Comparison of ENCODE assay signal across 14 cellular contexts in the genomic region with DNA sequence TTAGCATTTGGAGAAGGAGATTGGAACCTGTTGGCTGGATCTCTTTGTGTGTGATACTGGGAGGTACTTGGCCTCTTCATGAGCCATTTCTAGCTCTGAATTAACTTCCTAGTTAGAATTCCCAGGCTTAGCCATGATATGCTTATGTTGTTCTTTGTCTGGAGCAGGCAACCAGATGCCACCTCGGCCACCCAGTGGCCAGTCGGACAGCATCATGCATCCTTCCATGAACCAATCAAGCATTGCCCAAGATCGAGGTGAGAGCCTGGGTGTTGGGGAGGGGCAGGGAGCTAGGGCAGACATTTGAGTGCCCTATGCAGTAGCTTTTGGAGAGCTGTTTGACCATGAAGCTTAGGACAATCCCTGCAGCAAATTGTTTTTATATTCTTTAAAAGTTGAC. TPM values are rescaled to one million over a fixed set of nuclear protein-coding genes. Genes with fewer than 3 reads are reported as not detected.
DNase-seq lines count a peak whose midpoint lies in the region; ATAC-seq and TF ChIP-seq lines count a peak whose summit lies in the region.
"Had no signal": no experiment of that assay in that cellular context is flagged by ENCODE, and none has a peak within 500 bp of the region (broad histone marks: within the 10 kb centered on the region; RNA-seq: fewer than 3 reads in every experiment).

No MANE protein-coding gene starts in this region.

- H3K9ac ChIP-seq in Loucy (ENCODE audit: low read depth, low read length, poor library complexity, severe bottlenecking) (no peak overlapping the region), colonic mucosa (ENCODE audit: low read depth in 2 of 2, low read length in 2 of 2) (no peak overlapping the region)

- H3K36me3 ChIP-seq in Loucy (ENCODE audit: insufficient read depth, low read length) (peaks cover 92% of the 10 kb centered on the region), colonic mucosa (peaks cover 20% of the 10 kb centered on the region)

- DNase-seq in DMS53 (lab: John Stamatoyannopoulos, UW), result peak; percentile 35
- DNase-seq in DMS53 treated with DMSO at 0.1 percent for 48 hours (lab: John Stamatoyannopoulos, UW; ENCODE audit: unreplicated experiment), result no peak
- DNase-seq in dermis blood vessel endothelial cell, result peak; percentile 35
- no peak for DNase-seq in natural killer cell treated with Interleukin-12 subunit alpha and Interleukin-12 subunit beta and Interleukin-15 and Interleukin-18, amount 100 ng/mL, for 72 hours (ENCODE audit: low spot score)
- DNase-seq in COLO829 (ENCODE audit: low spot score), result no peak
- no peak for DNase-seq in colonic mucosa
- DNase-seq: 8988T; activated CD8-positive, alpha-beta memory T cell treated with anti-CD3 and anti-CD28 coated beads, Interleukin-2, amount 10 ng/mL, durations not matched to agents 7 days and 5 days; GDM1; NCI-H774; T-helper 2 cell had no signal

- no peaks in the 10 kb centered on the region for H3K27me3 ChIP-seq in Loucy (ENCODE audit: insufficient read depth, low read length, poor library complexity, severe bottlenecking)
- no peaks in the 10 kb centered on the region for H3K27me3 ChIP-seq in colonic mucosa

- peaks cover 56% of the 10 kb centered on the region for H4K20me1 ChIP-seq in Loucy (ENCODE audit: insufficient read depth, low read length, poor library complexity, severe bottlenecking)

- intact Hi-C loops in colonic mucosa (cut with DNase I), result no loop called here

- H3K36me3 Mint-ChIP-seq in natural killer cell treated with Interleukin-12 subunit alpha and Interleukin-12 subunit beta and Interleukin-15 and Interleukin-18, amount 100 ng/mL, for 72 hours, result peaks cover 17% of the 10 kb centered on the region

- H3K27ac Mint-ChIP-seq in natural killer cell treated with Interleukin-12 subunit alpha and Interleukin-12 subunit beta and Interleukin-15 and Interleukin-18, amount 100 ng/mL, for 72 hours, result peak overlapping the region; percentile 39 to 40
- H3K27ac Mint-ChIP-seq: activated CD8-positive, alpha-beta memory T cell treated with anti-CD3 and anti-CD28 coated beads, Interleukin-2, amount 10 ng/mL, durations not matched to agents 7 days and 5 days had no signal

- no peaks in the 10 kb centered on the region for H3K9me3 Mint-ChIP-seq in natural killer cell treated with Interleukin-12 subunit alpha and Interleukin-12 subunit beta and Interleukin-15 and Interleukin-18, amount 100 ng/mL, for 72 hours

- H3K4me3 ChIP-seq in Loucy (ENCODE audit: low read length, poor library complexity, severe bottlenecking), result no peak overlapping the region
- no peak overlapping the region for H3K4me3 ChIP-seq in colonic mucosa
- H3K4me3 ChIP-seq: prostate gland had no signal

- no peak for ATAC-seq in natural killer cell treated with Interleukin-12 subunit alpha and Interleukin-12 subunit beta and Interleukin-15 and Interleukin-18, amount 100 ng/mL, for 72 hours
- ATAC-seq in GM18867 (IDR thresholded peaks at IDR 0.05; ENCODE audit: unreplicated experiment), result no peak
- ATAC-seq: activated CD8-positive, alpha-beta memory T cell treated with anti-CD3 and anti-CD28 coated beads, Interleukin-2, amount 10 ng/mL, durations not matched to agents 7 days and 5 days had no signal

- H3K79me2 ChIP-seq in Loucy (ENCODE audit: insufficient read depth, low read length), result peaks cover 57% of the 10 kb centered on the region

- H3F3A ChIP-seq in Loucy (ENCODE audit: low read depth), result no peaks in the 10 kb centered on the region

- TF ChIP-seq CTCF in Loucy (conservative IDR thresholded peaks at IDR 0.05; ENCODE audit: low read length), result peak; percentile 34
- no peak for TF ChIP-seq CTCF in colonic mucosa (IDR thresholded peaks at IDR 0.05)

- no peak overlapping the region for H3K27ac ChIP-seq in colonic mucosa
- H3K27ac ChIP-seq: prostate gland had no signal

- H3K4me1 ChIP-seq in Loucy (ENCODE audit: insufficient read depth, low read length, poor library complexity, severe bottlenecking) (no peaks in the 10 kb centered on the region), colonic mucosa (no peaks in the 10 kb centered on the region)
- H3K4me1 ChIP-seq: prostate gland had no signal

- H2AFZ ChIP-seq in Loucy (ENCODE audit: low read length), result no peak overlapping the region

- peaks cover 9 to 22% of the 10 kb centered on the region in 2 donors for H3K4me1 Mint-ChIP-seq in natural killer cell treated with Interleukin-12 subunit alpha and Interleukin-12 subunit beta and Interleukin-15 and Interleukin-18, amount 100 ng/mL, for 72 hours (ENCODE audit: low read depth in 2 of 2)

- H3K9me3 ChIP-seq in Loucy (ENCODE audit: insufficient read depth, low read depth, low read length) (no peaks in the 10 kb centered on the region), colonic mucosa (no peaks in the 10 kb centered on the region)
- H3K9me3 ChIP-seq: prostate gland had no signal

- no peak overlapping the region for H3K4me3 Mint-ChIP-seq in natural killer cell treated with Interleukin-12 subunit alpha and Interleukin-12 subunit beta and Interleukin-15 and Interleukin-18, amount 100 ng/mL, for 72 hours
- H3K4me3 Mint-ChIP-seq: activated CD8-positive, alpha-beta memory T cell treated with anti-CD3 and anti-CD28 coated beads, Interleukin-2, amount 10 ng/mL, durations not matched to agents 7 days and 5 days had no signal

- no peak overlapping the region for H3K4me2 ChIP-seq in Loucy (ENCODE audit: low read depth, low read length, poor library complexity, severe bottlenecking)

- H3K27me3 Mint-ChIP-seq in natural killer cell treated with Interleukin-12 subunit alpha and Interleukin-12 subunit beta and Interleukin-15 and Interleukin-18, amount 100 ng/mL, for 72 hours, result no peaks in the 10 kb centered on the region
- H3K27me3 Mint-ChIP-seq: activated CD8-positive, alpha-beta memory T cell treated with anti-CD3 and anti-CD28 coated beads, Interleukin-2, amount 10 ng/mL, durations not matched to agents 7 days and 5 days had no signal

- H3K9me2 ChIP-seq in Loucy (replicated peaks; ENCODE audit: low read depth, low read length), result no peaks in the 10 kb centered on the region

RNA-seq across cellular contexts. Expression of a gene that starts 26.5 kb away (rescaled TPM):
- total RNA-seq in dermis blood vessel endothelial cell, result 9.4 and 10.1 TPM in 2 replicates
- total RNA-seq in natural killer cell treated with Interleukin-12 subunit alpha and Interleukin-12 subunit beta and Interleukin-15 and Interleukin-18, amount 100 ng/mL, for 72 hours, result 10 to 100 TPM; 44.3 to 60.2 TPM
- total RNA-seq in colonic mucosa, result 10 to 100 TPM; 16.8 to 24.2 TPM

Comparison
In these comparisons a context has a peak if more than half of its experiments do, and no peak if none do; other contexts are left out.
1. DNase-seq: peak in DMS53 (single experiment) and dermis blood vessel endothelial cell (single experiment); none in DMS53 treated with DMSO at 0.1 percent for 48 hours (single experiment), natural killer cell treated with Interleukin-12 subunit alpha and Interleukin-12 subunit beta and Interleukin-15 and Interleukin-18, amount 100 ng/mL, for 72 hours (single experiment), COLO829 (single experiment) and colonic mucosa (single experiment).